In genomic region chr5:15943487-15943886, GRCh38 we compare ENCODE assay signal across 32 cellular contexts.
DNase-seq lines count a peak whose midpoint lies in the region; TF ChIP-seq lines count a peak whose summit lies in the region.
"Had no signal": no experiment of that assay in that cellular context is flagged by ENCODE, and none has a peak within 500 bp of the region (broad histone marks: within the 10 kb centered on the region; RNA-seq: fewer than 3 reads in every experiment).

No MANE protein-coding gene starts in this region.

- no peak overlapping the region for H3K4ac ChIP-seq in mesenchymal stem cell (ENCODE audit: low read depth in 1 of 2, low read length in 2 of 2)

- peak overlapping the region; percentile 4; the same call in 1 of the 2 replicates for H3K4me3 Mint-ChIP-seq in HFFc6
- H3K4me3 Mint-ChIP-seq: activated CD4-positive, alpha-beta T cell treated with anti-CD3 and anti-CD28 coated beads, Interleukin-2, amount 10 ng/mL, durations not matched to agents 24 days and 14 days; activated naive CD8-positive, alpha-beta T cell treated with anti-CD3 and anti-CD28 coated beads, Interleukin-2, amount 10 ng/mL, durations not matched to agents 7 days and 5 days; immature natural killer cell; neural crest cell; stimulated activated naive CD8-positive, alpha-beta T cell treated with anti-CD3 and anti-CD28 coated beads, Interleukin-15, Interleukin-2, amounts not matched to agents 100 ng/mL and 50 ng/mL, for 24 hours; WTC11 had no signal

- no peaks in the 10 kb centered on the region for H3K4me1 ChIP-seq in mesenchymal stem cell (ENCODE audit: control insufficient read depth, insufficient read depth, low read depth, low read length)
- H3K4me1 ChIP-seq: body of pancreas, esophagus squamous epithelium, parathyroid adenoma, testis had no signal

- no peak overlapping the region for H3K4me2 ChIP-seq in mesenchymal stem cell (ENCODE audit: low read length, poor library complexity, severe bottlenecking)
- H3K4me2 ChIP-seq: SK-N-SH had no signal

- peaks cover 6% of the 10 kb centered on the region; the same call in 1 of the 2 replicates for H3K27me3 Mint-ChIP-seq in HFFc6 (ENCODE audit: insufficient read depth)
- H3K27me3 Mint-ChIP-seq: activated CD4-positive, alpha-beta T cell treated with anti-CD3 and anti-CD28 coated beads, Interleukin-2, amount 10 ng/mL, durations not matched to agents 24 days and 14 days; activated naive CD8-positive, alpha-beta T cell treated with anti-CD3 and anti-CD28 coated beads, Interleukin-2, amount 10 ng/mL, durations not matched to agents 7 days and 5 days; stimulated activated naive CD8-positive, alpha-beta T cell treated with anti-CD3 and anti-CD28 coated beads, Interleukin-15, Interleukin-2, amounts not matched to agents 100 ng/mL and 50 ng/mL, for 24 hours had no signal

- TF ChIP-seq CTCF in AG10803 (conservative IDR thresholded peaks at IDR 0.05; ENCODE audit: low read length) (no peak), HFFc6 (IDR thresholded peaks at IDR 0.05) (no peak), cardiac fibroblast (IDR thresholded peaks at IDR 0.05; ENCODE audit: low read depth, low read length) (no peak)

- no peak overlapping the region for H3K9ac ChIP-seq in mesenchymal stem cell (ENCODE audit: low read length)
- H3K9ac ChIP-seq: parathyroid adenoma, SK-N-SH had no signal

- H2AFZ ChIP-seq in mesenchymal stem cell (ENCODE audit: low read depth, low read length): no peak overlapping the region
- H2AFZ ChIP-seq: parathyroid adenoma had no signal

- no peak overlapping the region for H4K91ac ChIP-seq in mesenchymal stem cell (ENCODE audit: low read length)

- peaks cover 14% of the 10 kb centered on the region for H3K36me3 Mint-ChIP-seq in HFFc6 (ENCODE audit: low read depth)
- H3K36me3 Mint-ChIP-seq: activated naive CD8-positive, alpha-beta T cell treated with anti-CD3 and anti-CD28 coated beads, Interleukin-2, amount 10 ng/mL, durations not matched to agents 7 days and 5 days; immature natural killer cell; WTC11 had no signal

- peaks cover 0 to 21% of the 10 kb centered on the region in 2 experiments for H3K36me3 ChIP-seq in mesenchymal stem cell (ENCODE audit: control insufficient read depth in 1 of 2, insufficient read depth in 2 of 2, low read depth in 1 of 2, low read length in 2 of 2)
- no peaks in the 10 kb centered on the region; the same call in 1 of the 2 replicates for H3K36me3 ChIP-seq in H7 (replicated peaks; ENCODE audit: control insufficient read depth, insufficient read depth, low read length)
- H3K36me3 ChIP-seq: spleen had no signal

- peaks cover 39% of the 10 kb centered on the region for H3K4me1 Mint-ChIP-seq in HFFc6 (ENCODE audit: low read depth)
- H3K4me1 Mint-ChIP-seq: activated CD4-positive, alpha-beta T cell treated with anti-CD3 and anti-CD28 coated beads, Interleukin-2, amount 10 ng/mL, durations not matched to agents 24 days and 14 days; activated naive CD8-positive, alpha-beta T cell treated with anti-CD3 and anti-CD28 coated beads, Interleukin-2, amount 10 ng/mL, durations not matched to agents 7 days and 5 days; immature natural killer cell; neural crest cell had no signal

- WGBS in mesenchymal stem cell: 41% methylated on average over 2 of the region's 2 CpGs

- no peak overlapping the region for H2BK120ac ChIP-seq in mesenchymal stem cell (ENCODE audit: low read depth, low read length)

- DNase-seq in AG10803 (ENCODE audit: low read depth) (peak; percentile 73), HFFc6 (peak; percentile 50), cardiac fibroblast (ENCODE audit: low read depth in 2 of 2) (peak; percentile 11 to 19), mesenchymal stem cell (peak; percentile 30), DMS 273 (lab: John Stamatoyannopoulos, UW; ENCODE audit: unreplicated experiment) (no peak), GOT3 (lab: John Stamatoyannopoulos, UW) (no peak), H7 (no peak)
- no peak for DNase-seq in stimulated activated naive CD4-positive, alpha-beta T cell (lab: John Stamatoyannopoulos, UW)
- DNase-seq: activated CD4-positive, alpha-beta T cell treated with anti-CD3 and anti-CD28 coated beads, Interleukin-2, amount 10 ng/mL, durations not matched to agents 24 days and 14 days; activated effector memory CD4-positive, alpha-beta T cell treated with Interleukin-2 at 50 U/mL for 16 hours; activated naive CD8-positive, alpha-beta T cell treated with anti-CD3 and anti-CD28 coated beads, Interleukin-2, amount 10 ng/mL, durations not matched to agents 7 days and 5 days; activated T-cell treated with anti-CD3 and anti-CD28 coated beads, Interleukin-2, amount 50 U/mL, for 1 hour; body of pancreas; C1 segment of cervical spinal cord; cerebellar nuclear complex; COR-L47; DMS53; esophagus squamous epithelium; GF-D8; immature natural killer cell; NCI-H1417; NCI-H2029 treated with DMSO at 0.1 percent for 48 hours; NCI-H524 treated with DMSO at 0.1 percent for 48 hours; SK-N-SH; spleen; stimulated activated CD4-positive, alpha-beta T cell treated with anti-CD3 and anti-CD28 coated beads, Interleukin-2, amount 100 ng/mL, for 24 hours; testis had no signal

- no peaks in the 10 kb centered on the region for H3K9me3 Mint-ChIP-seq in HFFc6
- H3K9me3 Mint-ChIP-seq: activated naive CD8-positive, alpha-beta T cell treated with anti-CD3 and anti-CD28 coated beads, Interleukin-2, amount 10 ng/mL, durations not matched to agents 7 days and 5 days; neural crest cell; stimulated activated naive CD8-positive, alpha-beta T cell treated with anti-CD3 and anti-CD28 coated beads, Interleukin-15, Interleukin-2, amounts not matched to agents 100 ng/mL and 50 ng/mL, for 24 hours; WTC11 had no signal

- no peak overlapping the region for H3K23ac ChIP-seq in mesenchymal stem cell (ENCODE audit: low read length in 2 of 2)

- no peak overlapping the region for H2AK5ac ChIP-seq in mesenchymal stem cell (ENCODE audit: low read length, severe bottlenecking)

- H3K27ac Mint-ChIP-seq in HFFc6: peak overlapping the region; percentile 56; the same call in 1 of the 2 replicates
- H3K27ac Mint-ChIP-seq: activated CD4-positive, alpha-beta T cell treated with anti-CD3 and anti-CD28 coated beads, Interleukin-2, amount 10 ng/mL, durations not matched to agents 24 days and 14 days; activated naive CD8-positive, alpha-beta T cell treated with anti-CD3 and anti-CD28 coated beads, Interleukin-2, amount 10 ng/mL, durations not matched to agents 7 days and 5 days; immature natural killer cell; stimulated activated naive CD8-positive, alpha-beta T cell treated with anti-CD3 and anti-CD28 coated beads, Interleukin-15, Interleukin-2, amounts not matched to agents 100 ng/mL and 50 ng/mL, for 24 hours; WTC11 had no signal

- no peak overlapping the region for H3K14ac ChIP-seq in mesenchymal stem cell (ENCODE audit: low read length in 2 of 2)

- H3K9me3 ChIP-seq in mesenchymal stem cell (ENCODE audit: control insufficient read depth, low read length): no peaks in the 10 kb centered on the region
- H3K9me3 ChIP-seq: body of pancreas, esophagus squamous epithelium, SK-N-SH, testis had no signal

- no peak overlapping the region for H4K8ac ChIP-seq in mesenchymal stem cell (ENCODE audit: low read length)

- peaks cover 1% of the 10 kb centered on the region for H3K79me1 ChIP-seq in mesenchymal stem cell (replicated peaks; ENCODE audit: low read length, poor library complexity, severe bottlenecking)

- H3K18ac ChIP-seq in mesenchymal stem cell (ENCODE audit: low read depth in 1 of 2, low read length in 2 of 2): no peak overlapping the region

- H2BK5ac ChIP-seq in mesenchymal stem cell (ENCODE audit: low read depth, low read length, poor library complexity, severe bottlenecking): no peak overlapping the region

- no peak overlapping the region for H2BK15ac ChIP-seq in mesenchymal stem cell (ENCODE audit: low read depth, poor library complexity, severe bottlenecking)

- no peaks in the 10 kb centered on the region for H3K27me3 ChIP-seq in mesenchymal stem cell (ENCODE audit: control insufficient read depth in 1 of 2, insufficient read depth in 1 of 2, low read length in 2 of 2)
- no peaks in the 10 kb centered on the region for H3K27me3 ChIP-seq in H7 (ENCODE audit: control insufficient read depth, insufficient read depth, low read length)
- H3K27me3 ChIP-seq: body of pancreas, esophagus squamous epithelium, spleen, testis had no signal

- H3K4me3 ChIP-seq in AG10803 (ENCODE audit: low read length) (no peak overlapping the region), cardiac fibroblast (replicated peaks in 1 of 2; ENCODE audit: low read depth in 2 of 2, low read length in 2 of 2) (no peak overlapping the region), mesenchymal stem cell (ENCODE audit: insufficient read depth in 1 of 2, low read depth in 1 of 2, low read length in 2 of 2) (no peak overlapping the region), H7 (ENCODE audit: insufficient read depth, low read depth, low read length) (no peak overlapping the region)
- H3K4me3 ChIP-seq: body of pancreas, esophagus squamous epithelium, spleen, testis had no signal

- H3K27ac ChIP-seq in mesenchymal stem cell (ENCODE audit: low read length, poor library complexity, severe bottlenecking): no peak overlapping the region
- H3K27ac ChIP-seq: body of pancreas, esophagus squamous epithelium, HL-60, parathyroid adenoma, spleen, testis had no signal

- H2BK12ac ChIP-seq in mesenchymal stem cell (ENCODE audit: low read length in 2 of 2): no peak overlapping the region

Comparison
In these comparisons a context has a peak if more than half of its experiments do, and no peak if none do; other contexts are left out.
1. DNase-seq: peak in AG10803 (single experiment), HFFc6 (single experiment), cardiac fibroblast (2 of 2) and mesenchymal stem cell (single experiment); none in DMS 273 (single experiment), stimulated activated naive CD4-positive, alpha-beta T cell (0 of 6), GOT3 (single experiment) and H7 (single experiment).